31 cellular contexts compared by ENCODE assay signal in the genomic region with DNA sequence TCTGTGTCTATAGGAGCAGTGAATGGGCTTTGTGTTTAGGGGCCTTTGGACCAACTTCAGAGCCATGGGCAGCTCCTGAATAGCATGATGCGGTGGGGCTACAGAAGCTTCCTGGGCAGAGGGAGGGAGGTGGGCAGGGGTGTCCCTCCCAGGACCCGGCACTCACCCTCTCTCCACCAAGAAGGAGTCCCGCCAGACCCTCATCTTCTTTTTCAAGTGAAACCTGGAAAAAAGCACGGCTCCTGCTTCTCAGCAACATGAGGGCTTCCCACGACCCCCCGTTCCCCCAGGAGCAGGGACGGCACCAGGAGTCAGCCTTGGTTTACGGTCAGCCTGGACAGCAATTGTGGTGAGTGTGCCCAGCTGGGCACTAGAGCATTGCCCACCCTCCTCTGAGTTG.
"Had no signal": no experiment of that assay in that cellular context is flagged by ENCODE, and none has a peak within 500 bp of the region (broad histone marks: within the 10 kb centered on the region; RNA-seq: fewer than 3 reads in every experiment).

No MANE protein-coding gene starts in this region.

- FAIRE-seq: astrocyte, bronchial epithelial cell, colon had no signal

- H3K4me3 ChIP-seq: esophagus squamous epithelium, gastroesophageal sphincter had no signal

- H3K4me1 Mint-ChIP-seq: activated CD4-positive, alpha-beta T cell treated with anti-CD3 and anti-CD28 coated beads for 36 hours; activated CD4-positive, alpha-beta T cell treated with anti-CD3 and anti-CD28 coated beads, Interleukin-2, amount 10 ng/mL, durations not matched to agents 24 days and 14 days; activated CD8-positive, alpha-beta memory T cell treated with anti-CD3 and anti-CD28 coated beads, Interleukin-2, amount 10 ng/mL, durations not matched to agents 7 days and 5 days had no signal

- H3K27ac Mint-ChIP-seq: activated CD4-positive, alpha-beta memory T cell treated with anti-CD3 and anti-CD28 coated beads for 36 hours; activated CD4-positive, alpha-beta T cell treated with anti-CD3 and anti-CD28 coated beads for 36 hours; activated CD4-positive, alpha-beta T cell treated with anti-CD3 and anti-CD28 coated beads, Interleukin-2, amount 10 ng/mL, durations not matched to agents 24 days and 14 days; activated CD8-positive, alpha-beta memory T cell treated with anti-CD3 and anti-CD28 coated beads, Interleukin-2, amount 10 ng/mL, durations not matched to agents 7 days and 5 days; activated CD8-positive, alpha-beta T cell treated with anti-CD3 and anti-CD28 coated beads, Interleukin-2, amount 10 ng/mL, durations not matched to agents 7 days and 5 days; activated T-helper 1 cell treated with anti-CD3 and anti-CD28 coated beads, Interleukin-12 subunit alpha, Interleukin-12 subunit beta, Interleukin-2, Interleukin-4 antibody, amounts not matched to agents 30 ng/mL and 10 ng/mL and 1 ng/mL, durations not matched to agents 14 hours and 24 hours and 36 hours; activated T-helper 2 cell treated with anti-CD3 and anti-CD28 coated beads, Interferon-gamma antibody, Interleukin-2, Interleukin-4, amounts not matched to agents 10 μg/mL and 5 μg/mL and 100 μg/mL, durations not matched to agents 14 hours and 24 hours and 36 hours; effector memory CD8-positive, alpha-beta T cell had no signal

- H3K9me3 Mint-ChIP-seq: activated CD4-positive, alpha-beta memory T cell treated with anti-CD3 and anti-CD28 coated beads for 36 hours; activated CD4-positive, alpha-beta T cell treated with anti-CD3 and anti-CD28 coated beads, Interleukin-2, amount 10 ng/mL, durations not matched to agents 24 days and 14 days; activated T-helper 1 cell treated with anti-CD3 and anti-CD28 coated beads, Interleukin-12 subunit alpha, Interleukin-12 subunit beta, Interleukin-2, Interleukin-4 antibody, amounts not matched to agents 30 ng/mL and 10 ng/mL and 1 ng/mL, durations not matched to agents 14 hours and 24 hours and 36 hours; activated T-helper 2 cell treated with anti-CD3 and anti-CD28 coated beads, Interferon-gamma antibody, Interleukin-2, Interleukin-4, amounts not matched to agents 10 μg/mL and 5 μg/mL and 100 μg/mL, durations not matched to agents 14 hours and 24 hours and 36 hours; effector memory CD8-positive, alpha-beta T cell had no signal

- H3K27me3 Mint-ChIP-seq: activated CD4-positive, alpha-beta memory T cell treated with anti-CD3 and anti-CD28 coated beads for 36 hours; activated CD4-positive, alpha-beta T cell treated with anti-CD3 and anti-CD28 coated beads for 36 hours; activated CD4-positive, alpha-beta T cell treated with anti-CD3 and anti-CD28 coated beads, Interleukin-2, amount 10 ng/mL, durations not matched to agents 24 days and 14 days; activated CD8-positive, alpha-beta memory T cell treated with anti-CD3 and anti-CD28 coated beads, Interleukin-2, amount 10 ng/mL, durations not matched to agents 7 days and 5 days; activated naive CD8-positive, alpha-beta T cell had no signal

- H3K27ac ChIP-seq: brain microvascular endothelial cell, esophagus squamous epithelium, gastroesophageal sphincter had no signal

- H3K9me3 ChIP-seq: esophagus squamous epithelium, gastroesophageal sphincter had no signal

- H3K36me3 Mint-ChIP-seq: activated CD4-positive, alpha-beta memory T cell treated with anti-CD3 and anti-CD28 coated beads for 36 hours; activated CD8-positive, alpha-beta memory T cell treated with anti-CD3 and anti-CD28 coated beads, Interleukin-2, amount 10 ng/mL, durations not matched to agents 7 days and 5 days; activated naive CD8-positive, alpha-beta T cell had no signal

- H3K36me3 ChIP-seq: brain microvascular endothelial cell had no signal

- ATAC-seq: activated CD8-positive, alpha-beta memory T cell treated with anti-CD3 and anti-CD28 coated beads, Interleukin-2, amount 10 ng/mL, durations not matched to agents 7 days and 5 days; gastroesophageal sphincter had no signal

- H3K4me3 Mint-ChIP-seq: activated CD4-positive, alpha-beta memory T cell treated with anti-CD3 and anti-CD28 coated beads for 36 hours; activated CD4-positive, alpha-beta T cell treated with anti-CD3 and anti-CD28 coated beads for 36 hours; activated CD4-positive, alpha-beta T cell treated with anti-CD3 and anti-CD28 coated beads, Interleukin-2, amount 10 ng/mL, durations not matched to agents 24 days and 14 days; activated CD8-positive, alpha-beta memory T cell treated with anti-CD3 and anti-CD28 coated beads, Interleukin-2, amount 10 ng/mL, durations not matched to agents 7 days and 5 days; activated CD8-positive, alpha-beta T cell treated with anti-CD3 and anti-CD28 coated beads, Interleukin-2, amount 10 ng/mL, durations not matched to agents 7 days and 5 days; activated naive CD8-positive, alpha-beta T cell; activated T-helper 1 cell treated with anti-CD3 and anti-CD28 coated beads, Interleukin-12 subunit alpha, Interleukin-12 subunit beta, Interleukin-2, Interleukin-4 antibody, amounts not matched to agents 30 ng/mL and 10 ng/mL and 1 ng/mL, durations not matched to agents 14 hours and 24 hours and 36 hours; effector memory CD8-positive, alpha-beta T cell had no signal

- H3K27me3 ChIP-seq: brain microvascular endothelial cell, esophagus squamous epithelium, gastroesophageal sphincter had no signal

- DNase-seq: activated CD4-positive, alpha-beta memory T cell treated with anti-CD3 and anti-CD28 coated beads for 36 hours; activated CD4-positive, alpha-beta T cell treated with anti-CD3 and anti-CD28 coated beads for 36 hours; activated CD4-positive, alpha-beta T cell treated with anti-CD3 and anti-CD28 coated beads, Interleukin-2, amount 10 ng/mL, durations not matched to agents 24 days and 14 days; activated CD4-positive, CD25-positive, alpha-beta regulatory T cell; activated CD4-positive, CD25-positive, alpha-beta regulatory T cell treated with anti-CD3 and anti-CD28 coated beads, Interleukin-2, amount 50 U/mL, for 72 hours; activated CD8-positive, alpha-beta memory T cell treated with anti-CD3 and anti-CD28 coated beads, Interleukin-2, amount 10 ng/mL, durations not matched to agents 7 days and 5 days; activated CD8-positive, alpha-beta memory T cell treated with anti-CD3 and anti-CD28 coated beads, Interleukin-2, amount 50 U/mL, for 4 hours; activated gamma-delta T cell treated with Interleukin-2 at 50 U/mL for 16 hours; activated naive CD4-positive, alpha-beta T cell treated with anti-CD3 and anti-CD28 coated beads, Interleukin-2, amount 50 U/mL, for 16 hours; activated naive CD4-positive, alpha-beta T cell treated with Interleukin-2 at 50 U/mL for 16 hours; activated T-cell treated with anti-CD3 and anti-CD28 coated beads, Interleukin-2, amount 50 U/mL, for 1 hour; activated T-cell treated with anti-CD3 and anti-CD28 coated beads, Interleukin-2, amount 50 U/mL, for 48 hours; amniotic stem cell; anterior cingulate cortex; brain microvascular endothelial cell; cortex of kidney; dermis blood vessel endothelial cell; effector CD4-positive, alpha-beta T cell; effector memory CD8-positive, alpha-beta T cell; erythroblast; esophagus squamous epithelium; foreskin melanocyte; head of caudate nucleus had no signal
